Comparison of ENCODE assay signal across 8 cellular contexts in the genomic region with DNA sequence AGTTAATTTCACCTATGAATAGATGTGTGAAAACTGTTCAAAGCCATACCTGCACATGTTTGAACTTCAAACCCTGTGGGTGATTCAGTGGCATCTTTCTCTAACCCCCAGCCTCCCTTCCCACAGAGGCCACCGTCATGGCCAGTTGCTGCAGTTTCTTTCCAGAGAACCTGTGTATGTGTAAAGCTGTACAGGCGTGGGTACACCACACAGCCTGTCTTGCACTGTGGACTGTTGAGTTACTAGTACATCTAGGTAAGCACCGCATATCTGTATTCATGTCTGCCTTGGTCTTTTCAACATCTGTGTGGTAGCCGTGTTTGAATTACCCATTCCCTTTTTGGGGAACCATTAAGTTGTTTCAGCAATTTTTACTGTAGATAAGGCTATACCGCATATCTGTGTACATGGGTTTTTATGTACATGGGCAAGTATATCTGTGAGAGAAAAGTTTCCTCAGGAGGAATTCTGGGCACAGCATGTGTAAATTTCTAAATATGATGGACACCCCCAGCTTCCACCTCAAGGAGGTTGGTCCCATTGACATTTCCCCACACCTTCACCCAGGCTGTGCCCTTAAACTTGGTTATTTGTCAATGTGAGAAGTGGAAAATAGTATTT. TPM values are rescaled to one million over a fixed set of nuclear protein-coding genes. Genes with fewer than 3 reads are reported as not detected.
DNase-seq lines count a peak whose midpoint lies in the region; ATAC-seq and TF ChIP-seq lines count a peak whose summit lies in the region.

No MANE protein-coding gene starts in this region.

- no peaks in the 10 kb centered on the region for H3K9me3 ChIP-seq in thoracic aorta

- CTCF ChIA-PET in activated CD4-positive, alpha-beta T cell treated with anti-CD3 and anti-CD28 coated beads for 36 hours (lab: Charles Lee), result interaction anchor here (0.6 to 1.4 kb wide), 3 partner anchors 20 to 73 kb away, joined by 3 to 5 read pairs (median 4); no protein-coding TSS in a partner anchor

- intact Hi-C loops in activated CD4-positive, alpha-beta T cell treated with anti-CD3 and anti-CD28 coated beads for 36 hours (cut with DNase I, micrococcal nuclease), result no loop called here

- ATAC-seq in activated CD4-positive, alpha-beta T cell treated with anti-CD3 and anti-CD28 coated beads for 36 hours, result no peak
- ATAC-seq in thoracic aorta (ENCODE audit: insufficient number of reproducible peaks, low FRiP score, low read depth) (no peak), HG03175 (IDR thresholded peaks at IDR 0.05; ENCODE audit: unreplicated experiment) (no peak)

- H3K4me1 Mint-ChIP-seq in activated CD4-positive, alpha-beta T cell treated with anti-CD3 and anti-CD28 coated beads for 36 hours, result peaks cover 85% of the 10 kb centered on the region

- in situ Hi-C loops in astrocyte of the spinal cord (cut with HindIII; ENCODE audit: low sequenced_read_pairs), result no loop called here

- no peaks in the 10 kb centered on the region for H3K27me3 ChIP-seq in thoracic aorta (replicated peaks; ENCODE audit: insufficient read depth)

- H3K27ac ChIP-seq in thoracic aorta, result peak overlapping the region in 1 of 2 donors; percentile 10

- H3K36me3 Mint-ChIP-seq in activated CD4-positive, alpha-beta T cell treated with anti-CD3 and anti-CD28 coated beads for 36 hours (ENCODE audit: low read depth), result peaks cover 78% of the 10 kb centered on the region

- no peak for TF ChIP-seq CTCF in astrocyte of the spinal cord (IDR thresholded peaks at IDR 0.05; ENCODE audit: low read depth, low read length)
- no peak for TF ChIP-seq CTCF in thoracic aorta (IDR thresholded peaks at IDR 0.05)

- H3K36me3 ChIP-seq in thoracic aorta, result peaks cover 39% of the 10 kb centered on the region

- no peaks in the 10 kb centered on the region for H3K27me3 Mint-ChIP-seq in activated CD4-positive, alpha-beta T cell treated with anti-CD3 and anti-CD28 coated beads for 36 hours

- H3K4me1 ChIP-seq in thoracic aorta (ENCODE audit: control insufficient read depth in 1 of 2, low read depth in 2 of 2), result peaks cover 59 to 95% of the 10 kb centered on the region in 2 donors

- peak; percentile 28 for DNase-seq in activated CD4-positive, alpha-beta T cell treated with anti-CD3 and anti-CD28 coated beads for 36 hours
- no peak for DNase-seq in activated CD4-positive, alpha-beta T cell treated with anti-CD3 and anti-CD28 coated beads for 4 hours
- peak; percentile 53 for DNase-seq in astrocyte of the spinal cord (ENCODE audit: low read depth, low spot score)
- peak; percentile 36 for DNase-seq in kidney tubule cell (ENCODE audit: low spot score)
- no peak for DNase-seq in thoracic aorta (ENCODE audit: low spot score)
- no peak for DNase-seq in OCI-M2 (lab: John Stamatoyannopoulos, UW; ENCODE audit: unreplicated experiment)
- DNase-seq in activated gamma-delta T cell (lab: John Stamatoyannopoulos, UW), result no peak

- no peak overlapping the region for H3K4me3 Mint-ChIP-seq in activated CD4-positive, alpha-beta T cell treated with anti-CD3 and anti-CD28 coated beads for 36 hours

- H3K27ac Mint-ChIP-seq in activated CD4-positive, alpha-beta T cell treated with anti-CD3 and anti-CD28 coated beads for 36 hours, result no peak overlapping the region

- no peaks in the 10 kb centered on the region for H3K9me3 Mint-ChIP-seq in activated CD4-positive, alpha-beta T cell treated with anti-CD3 and anti-CD28 coated beads for 36 hours (ENCODE audit: low read depth)

- POLR2A ChIA-PET in activated CD4-positive, alpha-beta T cell treated with anti-CD3 and anti-CD28 coated beads for 36 hours (lab: Charles Lee), result interaction anchor here (0.9 to 1.4 kb wide), 2 partner anchors 35 to 57 kb away, joined by 3 read pairs; no protein-coding TSS in a partner anchor

- H3K4me3 ChIP-seq in astrocyte of the spinal cord (ENCODE audit: low read depth, low read length), result no peak overlapping the region
- peak overlapping the region; percentile 4 for H3K4me3 ChIP-seq in thoracic aorta

RNA-seq across cellular contexts. Expression of a gene that starts 13.9 kb away (rescaled TPM):
- total RNA-seq in activated CD4-positive, alpha-beta T cell treated with anti-CD3 and anti-CD28 coated beads for 36 hours, result 100 to 1,000 TPM; 435 to 569 TPM
- total RNA-seq in thoracic aorta, result 1,000 to 10,000 TPM in 1 of 2 donors, 100 to 1,000 TPM in 1; 848 to 1,659 TPM

RNA-seq across cellular contexts. Expression of a gene that starts 50.1 kb away (rescaled TPM):
- total RNA-seq in activated CD4-positive, alpha-beta T cell treated with anti-CD3 and anti-CD28 coated beads for 36 hours, result 10 to 100 TPM; 32.7 to 37.5 TPM
- 10 to 100 TPM; 45.2 to 45.9 TPM for total RNA-seq in thoracic aorta

RNA-seq across cellular contexts. Expression of a gene that starts 54.1 kb away (rescaled TPM):
- total RNA-seq in activated CD4-positive, alpha-beta T cell treated with anti-CD3 and anti-CD28 coated beads for 36 hours, result 10 to 100 TPM; 13.2 to 14.3 TPM
- 10 to 100 TPM; 19.0 to 26.7 TPM for total RNA-seq in thoracic aorta

Comparison
In these comparisons a context has a peak if more than half of its experiments do, and no peak if none do; other contexts are left out.
1. DNase-seq: peak in activated CD4-positive, alpha-beta T cell treated with anti-CD3 and anti-CD28 coated beads for 36 hours (single experiment), astrocyte of the spinal cord (single experiment) and kidney tubule cell (single experiment); none in activated CD4-positive, alpha-beta T cell treated with anti-CD3 and anti-CD28 coated beads for 4 hours (0 of 2), thoracic aorta (single experiment), OCI-M2 (single experiment) and activated gamma-delta T cell (single experiment).